In the genomic region with DNA sequence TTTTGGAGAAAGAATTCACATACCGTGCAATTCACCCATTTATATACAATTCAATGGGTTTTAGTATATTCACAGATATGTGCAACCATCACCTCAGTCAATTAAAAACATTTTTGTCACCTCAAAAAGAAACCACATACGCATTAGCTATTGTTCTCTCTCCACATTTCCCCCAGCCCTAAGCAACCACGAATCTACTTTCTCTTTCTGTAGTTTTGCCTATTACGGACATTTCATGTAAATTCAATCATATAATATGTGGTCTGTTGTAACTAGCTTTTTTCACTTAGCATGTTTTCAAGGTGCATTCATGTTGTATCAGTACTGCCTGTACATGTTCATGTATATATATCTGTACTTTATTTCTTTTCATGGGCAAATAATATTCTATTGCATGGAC, we compare ENCODE assay signal across 1 cellular context.
TF ChIP-seq lines count a peak whose summit lies in the region.

No MANE protein-coding gene starts in this region.

TF ChIP-seq in GM12878, 131 proteins besides CTCF, POLR2A, EP300 and RAD21 (continued from another document):
- TF ChIP-seq, protein P1, sequence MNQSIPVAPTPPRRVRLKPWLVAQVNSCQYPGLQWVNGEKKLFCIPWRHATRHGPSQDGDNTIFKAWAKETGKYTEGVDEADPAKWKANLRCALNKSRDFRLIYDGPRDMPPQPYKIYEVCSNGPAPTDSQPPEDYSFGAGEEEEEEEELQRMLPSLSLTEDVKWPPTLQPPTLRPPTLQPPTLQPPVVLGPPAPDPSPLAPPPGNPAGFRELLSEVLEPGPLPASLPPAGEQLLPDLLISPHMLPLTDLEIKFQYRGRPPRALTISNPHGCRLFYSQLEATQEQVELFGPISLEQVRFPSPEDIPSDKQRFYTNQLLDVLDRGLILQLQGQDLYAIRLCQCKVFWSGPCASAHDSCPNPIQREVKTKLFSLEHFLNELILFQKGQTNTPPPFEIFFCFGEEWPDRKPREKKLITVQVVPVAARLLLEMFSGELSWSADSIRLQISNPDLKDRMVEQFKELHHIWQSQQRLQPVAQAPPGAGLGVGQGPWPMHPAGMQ (IDR thresholded peaks at IDR 0.05; ENCODE audit: borderline replicate concordance), result no peak
- TF ChIP-seq, protein P2, sequence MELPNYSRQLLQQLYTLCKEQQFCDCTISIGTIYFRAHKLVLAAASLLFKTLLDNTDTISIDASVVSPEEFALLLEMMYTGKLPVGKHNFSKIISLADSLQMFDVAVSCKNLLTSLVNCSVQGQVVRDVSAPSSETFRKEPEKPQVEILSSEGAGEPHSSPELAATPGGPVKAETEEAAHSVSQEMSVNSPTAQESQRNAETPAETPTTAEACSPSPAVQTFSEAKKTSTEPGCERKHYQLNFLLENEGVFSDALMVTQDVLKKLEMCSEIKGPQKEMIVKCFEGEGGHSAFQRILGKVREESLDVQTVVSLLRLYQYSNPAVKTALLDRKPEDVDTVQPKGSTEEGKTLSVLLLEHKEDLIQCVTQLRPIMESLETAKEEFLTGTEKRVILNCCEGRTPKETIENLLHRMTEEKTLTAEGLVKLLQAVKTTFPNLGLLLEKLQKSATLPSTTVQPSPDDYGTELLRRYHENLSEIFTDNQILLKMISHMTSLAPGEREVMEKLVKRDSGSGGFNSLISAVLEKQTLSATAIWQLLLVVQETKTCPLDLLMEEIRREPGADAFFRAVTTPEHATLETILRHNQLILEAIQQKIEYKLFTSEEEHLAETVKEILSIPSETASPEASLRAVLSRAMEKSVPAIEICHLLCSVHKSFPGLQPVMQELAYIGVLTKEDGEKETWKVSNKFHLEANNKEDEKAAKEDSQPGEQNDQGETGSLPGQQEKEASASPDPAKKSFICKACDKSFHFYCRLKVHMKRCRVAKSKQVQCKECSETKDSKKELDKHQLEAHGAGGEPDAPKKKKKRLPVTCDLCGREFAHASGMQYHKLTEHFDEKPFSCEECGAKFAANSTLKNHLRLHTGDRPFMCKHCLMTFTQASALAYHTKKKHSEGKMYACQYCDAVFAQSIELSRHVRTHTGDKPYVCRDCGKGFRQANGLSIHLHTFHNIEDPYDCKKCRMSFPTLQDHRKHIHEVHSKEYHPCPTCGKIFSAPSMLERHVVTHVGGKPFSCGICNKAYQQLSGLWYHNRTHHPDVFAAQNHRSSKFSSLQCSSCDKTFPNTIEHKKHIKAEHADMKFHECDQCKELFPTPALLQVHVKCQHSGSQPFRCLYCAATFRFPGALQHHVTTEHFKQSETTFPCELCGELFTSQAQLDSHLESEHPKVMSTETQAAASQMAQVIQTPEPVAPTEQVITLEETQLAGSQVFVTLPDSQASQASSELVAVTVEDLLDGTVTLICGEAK (IDR thresholded peaks at IDR 0.05; ENCODE audit: borderline replicate concordance), result no peak
- peak; percentile 24; the same call in 1 of the 3 replicates for TF ChIP-seq POU2F2 (IDR thresholded peaks at IDR 0.05; ENCODE audit: borderline replicate concordance, low read depth, low read length)
- TF ChIP-seq ATF7 (IDR thresholded peaks at IDR 0.05; ENCODE audit: low read depth), result 0 out of 2 replicates have a peak, but pooled peaks have one; percentile 19
- TF ChIP-seq KDM1A (IDR thresholded peaks at IDR 0.05; ENCODE audit: borderline replicate concordance), result no peak
- TF ChIP-seq BCL11A (IDR thresholded peaks at IDR 0.05; ENCODE audit: low read depth, low read length), result peak; percentile 35; the same call in 1 of the 2 replicates
- peak; percentile 53; the same call in 1 of the 2 replicates for TF ChIP-seq ZNF24 (IDR thresholded peaks at IDR 0.05)
- 0 out of 2 replicates have a peak, but pooled peaks have one; percentile 27 for TF ChIP-seq RUNX3 (IDR thresholded peaks at IDR 0.05; ENCODE audit: low read length)
- TF ChIP-seq MTA2 (IDR thresholded peaks at IDR 0.05; ENCODE audit: low read depth), result peak; percentile 88
